In the genomic region with DNA sequence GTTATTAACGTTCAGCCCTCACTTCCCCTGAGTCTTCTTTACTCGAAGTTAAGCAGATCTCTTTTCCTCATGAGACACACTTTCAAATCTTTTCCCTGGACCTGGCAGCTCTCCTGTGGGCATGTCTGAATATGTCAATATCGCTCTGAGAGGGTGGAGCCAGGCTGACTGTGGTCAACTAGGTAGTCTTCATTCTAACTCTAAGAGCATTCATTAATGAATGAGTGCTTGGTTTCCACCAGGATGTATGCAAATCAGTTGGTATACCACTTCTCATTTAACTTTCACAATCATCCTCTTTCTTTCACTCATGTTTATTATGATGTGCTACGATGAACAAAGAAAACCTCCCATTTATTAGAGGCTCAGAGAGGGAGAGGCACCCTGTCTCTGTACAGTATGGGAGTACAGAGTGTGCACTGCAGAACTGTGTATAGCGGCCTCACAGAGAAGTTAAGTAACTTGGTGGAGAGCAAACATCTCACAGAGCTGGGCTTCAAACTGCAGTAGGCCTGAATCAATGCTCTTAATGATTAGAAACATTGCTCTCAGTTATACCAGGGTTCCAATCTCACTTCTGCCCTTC, we compare ENCODE assay signal across 15 cellular contexts. TPM values are rescaled to one million over a fixed set of nuclear protein-coding genes. Genes with fewer than 3 reads are reported as not detected.
DNase-seq lines count a peak whose midpoint lies in the region; ATAC-seq, FAIRE-seq and TF ChIP-seq lines count a peak whose summit lies in the region.
"Had no signal": no experiment of that assay in that cellular context is flagged by ENCODE, and none has a peak within 500 bp of the region (broad histone marks: within the 10 kb centered on the region; RNA-seq: fewer than 3 reads in every experiment).

No MANE protein-coding gene starts in this region.

- H3K27ac ChIP-seq in keratinocyte (ENCODE audit: control insufficient read depth, insufficient read depth, low read length) = no peak overlapping the region

- WGBS in lower leg skin, 2 donors = 48 to 51% methylated on average over 5 of the region's 5 CpGs

- TF ChIP-seq POLR2A in lower leg skin (IDR thresholded peaks at IDR 0.05) = no peak

- H3K4me3 ChIP-seq in keratinocyte (ENCODE audit: control insufficient read depth in 2 of 3, extremely low read depth in 1 of 3, insufficient read depth in 2 of 3, low read depth in 1 of 3, low read length in 3 of 3) (peak overlapping the region in 1 of 3 experiments; percentile 22), lower leg skin (ENCODE audit: low read depth, poor library complexity, severe bottlenecking) (no peak overlapping the region)

- DNase-seq in keratinocyte (ENCODE audit: low read depth, low spot score) = no peak
- DNase-seq in pons (ENCODE audit: low spot score) = no peak
- DNase-seq in lower leg skin (ENCODE audit: low spot score in 2 of 2) = no peak
- no peak for DNase-seq in NCI-H1092 treated with DMSO at 0.1 percent for 48 hours (lab: John Stamatoyannopoulos, UW)
- DNase-seq: activated CD4-positive, CD25-positive, alpha-beta regulatory T cell; activated naive CD4-positive, alpha-beta T cell treated with anti-CD3 and anti-CD28 coated beads for 36 hours; CD4-positive, alpha-beta T cell; foreskin fibroblast; GOT3; NCI-H1092; T-cell had no signal

- H3K36me3 ChIP-seq in keratinocyte (ENCODE audit: control insufficient read depth in 2 of 2, extremely low read depth in 1 of 2, insufficient read depth in 2 of 2, low read length in 2 of 2) = no peaks in the 10 kb centered on the region

- TF ChIP-seq CTCF in keratinocyte (optimal IDR thresholded peaks at IDR 0.05 in 1 of 3, IDR thresholded peaks at IDR 0.05 in 1 of 3, conservative IDR thresholded peaks at IDR 0.05 in 1 of 3; ENCODE audit: extremely low read depth in 1 of 3, insufficient read depth in 2 of 3, low read length in 3 of 3) (no peak), lower leg skin (IDR thresholded peaks at IDR 0.05) (no peak)

- H3K4me1 ChIP-seq in keratinocyte (ENCODE audit: control insufficient read depth, extremely low read depth, insufficient read depth, low read length) = peaks cover 9% of the 10 kb centered on the region

- H3K27me3 ChIP-seq in keratinocyte (ENCODE audit: control insufficient read depth, extremely low read depth, insufficient read depth, low read length) = no peaks in the 10 kb centered on the region

- dilution Hi-C loops in keratinocyte (cut with MboI; ENCODE audit: extremely low pct_ligation_motif_present, low sequenced_read_pairs) = no loop called here

- no peaks in the 10 kb centered on the region for H4K20me1 ChIP-seq in keratinocyte (ENCODE audit: control insufficient read depth, extremely low read depth, insufficient read depth, low read length)

- peak overlapping the region; percentile 20 for H3K4me2 ChIP-seq in keratinocyte (ENCODE audit: control insufficient read depth, extremely low read depth, insufficient read depth, low read depth, low read length)

- FAIRE-seq in keratinocyte (lab: Jason Lieb, UNC) = peak; percentile 69

- H3K9me3 ChIP-seq in keratinocyte (ENCODE audit: control insufficient read depth, low read depth, low read length) = no peaks in the 10 kb centered on the region

- H3K9ac ChIP-seq in keratinocyte (ENCODE audit: control insufficient read depth, extremely low read depth, insufficient read depth, low read length) = no peak overlapping the region

- no peaks in the 10 kb centered on the region for H3K9me1 ChIP-seq in keratinocyte (ENCODE audit: control insufficient read depth, extremely low read depth, insufficient read depth, low read length)

- no peaks in the 10 kb centered on the region for H3K79me2 ChIP-seq in keratinocyte (ENCODE audit: control insufficient read depth, insufficient read depth, low read length)

- intact Hi-C loops in lower leg skin (cut with DNase I; ENCODE audit: low total_unique reads) = no loop called here

- ATAC-seq in GM18508 (IDR thresholded peaks at IDR 0.05; ENCODE audit: insufficient read depth, unreplicated experiment) (peak; percentile 76), GM21390 (IDR thresholded peaks at IDR 0.05; ENCODE audit: unreplicated experiment) (peak; percentile 64), HG03571 (IDR thresholded peaks at IDR 0.05; ENCODE audit: unreplicated experiment) (peak; percentile 91), HG02798 (IDR thresholded peaks at IDR 0.05; ENCODE audit: poor library complexity, unreplicated experiment) (no peak)
- ATAC-seq: T-cell had no signal

- H2AFZ ChIP-seq in keratinocyte (ENCODE audit: control insufficient read depth, low read length) = peak overlapping the region; percentile 81

RNA-seq across cellular contexts. Expression of gene OTOA, which starts 39.9 kb away (rescaled TPM):
- polyA plus RNA-seq in keratinocyte = 0.04 TPM in 1 of 3 replicates, not detected in the others
- not detected for polyA plus RNA-seq in keratinocyte (2011; ENCODE audit: low read depth)
- polyA plus RNA-seq in keratinocyte (2011; cell fraction: cytosol; rRNA removed) = 0.03 TPM in 1 of 2 replicates, not detected in the other
- polyA plus RNA-seq in keratinocyte (2011; cell fraction: nucleus; rRNA removed) = 0.14 and 0.15 TPM in 2 replicates
- 0.08 TPM in 1 of 2 replicates, not detected in the other for polyA plus RNA-seq in keratinocyte (2012; ENCODE audit: low replicate concordance)
- polyA minus RNA-seq in keratinocyte = 0.16 to 0.26 TPM in 2 of 3 replicates, not detected in the other
- polyA minus RNA-seq in keratinocyte (2011; cell fraction: cytosol; rRNA and poly(A)+ RNA removed) = not detected
- 0.32 and 1.0 TPM in 2 replicates for polyA minus RNA-seq in keratinocyte (2011; cell fraction: nucleus; rRNA and poly(A)+ RNA removed)
- not detected for total RNA-seq in lower leg skin
- total RNA-seq: activated naive CD4-positive, alpha-beta T cell treated with anti-CD3 and anti-CD28 coated beads for 36 hours had no signal

RNA-seq across cellular contexts. Expression of gene IGSF6, which starts 51.3 kb away (rescaled TPM):
- not detected in 3 replicates for polyA plus RNA-seq in keratinocyte
- polyA plus RNA-seq in keratinocyte (2011; ENCODE audit: low read depth) = not detected
- polyA plus RNA-seq in keratinocyte (2011; cell fraction: cytosol; rRNA removed) = not detected in 2 replicates
- polyA plus RNA-seq in keratinocyte (2011; cell fraction: nucleus; rRNA removed) = not detected in 2 replicates
- 0.06 and 0.93 TPM in 2 replicates for polyA plus RNA-seq in keratinocyte (2012; ENCODE audit: low replicate concordance)
- polyA minus RNA-seq in keratinocyte = not detected in 3 replicates
- polyA minus RNA-seq in keratinocyte (2011; cell fraction: cytosol; rRNA and poly(A)+ RNA removed) = not detected
- not detected in 2 replicates for polyA minus RNA-seq in keratinocyte (2011; cell fraction: nucleus; rRNA and poly(A)+ RNA removed)
- under 1 TPM; 0.30 to 0.71 (median 0.51) TPM for total RNA-seq in lower leg skin
- total RNA-seq: activated naive CD4-positive, alpha-beta T cell treated with anti-CD3 and anti-CD28 coated beads for 36 hours had no signal
